21 cellular contexts compared by ENCODE assay signal in genomic region chr10:100866575-100867098, GRCh38. TPM values are rescaled to one million over a fixed set of nuclear protein-coding genes. Genes with fewer than 3 reads are reported as not detected.
DNase-seq lines count a peak whose midpoint lies in the region; ATAC-seq and TF ChIP-seq lines count a peak whose summit lies in the region.
"Had no signal": no experiment of that assay in that cellular context is flagged by ENCODE, and none has a peak within 500 bp of the region (broad histone marks: within the 10 kb centered on the region; RNA-seq: fewer than 3 reads in every experiment).

No MANE protein-coding gene starts in this region.

- H3K4me2 ChIP-seq in smooth muscle cell, result peak overlapping the region; percentile 48
- H3K4me2 ChIP-seq: A549, BLaER1 had no signal

- no peaks in the 10 kb centered on the region for H3K79me2 ChIP-seq in smooth muscle cell (ENCODE audit: low read depth)

- H3K36me3 ChIP-seq in NT2/D1 (ENCODE audit: insufficient read depth, insufficient read length, low read length) (no peaks in the 10 kb centered on the region), iPS-18a (ENCODE audit: control insufficient read depth, low read depth, low read length) (no peaks in the 10 kb centered on the region), smooth muscle cell (ENCODE audit: low read depth) (no peaks in the 10 kb centered on the region), esophagus muscularis mucosa (no peaks in the 10 kb centered on the region)
- H3K36me3 ChIP-seq: BLaER1, heart left ventricle, uterus had no signal

- DNase-seq in NCI-H2227 treated with DMSO at 0.1 percent for 48 hours (lab: John Stamatoyannopoulos, UW) (peak; percentile 7), NCI-H2227 (lab: John Stamatoyannopoulos, UW; ENCODE audit: unreplicated experiment) (no peak), NT2/D1 (ENCODE audit: low read depth, low spot score) (peak; percentile 16), smooth muscle cell (lab: John Stamatoyannopoulos, UW; ENCODE audit: unreplicated experiment) (no peak), esophagus muscularis mucosa (ENCODE audit: extremely low spot score) (no peak)
- no peak for DNase-seq in stimulated activated CD4-positive, alpha-beta T cell treated with anti-CD3 and anti-CD28 coated beads, Interleukin-15, amount 100 ng/mL, for 24 hours
- DNase-seq: activated CD4-positive, alpha-beta T cell treated with anti-CD3 and anti-CD28 coated beads for 1 hour; Calu3; heart left ventricle; mesenchymal stem cell; RPMI8226; stimulated activated CD4-positive, alpha-beta T cell treated with anti-CD3 and anti-CD28 coated beads, Interleukin-4, amount 100 ng/mL, for 4 hours; uterus had no signal

- H3K9me3 ChIP-seq in NT2/D1 (ENCODE audit: insufficient read depth, low read length) (no peaks in the 10 kb centered on the region), iPS-18a (ENCODE audit: control insufficient read depth, low read depth, low read length) (no peaks in the 10 kb centered on the region), smooth muscle cell (replicated peaks; ENCODE audit: low read depth) (no peaks in the 10 kb centered on the region), esophagus muscularis mucosa (no peaks in the 10 kb centered on the region)
- H3K9me3 ChIP-seq: A549, BLaER1, heart left ventricle, uterus had no signal

- H3F3A ChIP-seq in smooth muscle cell (ENCODE audit: low read depth), result no peaks in the 10 kb centered on the region

- intact Hi-C loops in esophagus muscularis mucosa (cut with DNase I), result no loop called here

- H3K27ac Mint-ChIP-seq in stimulated activated memory B cell treated with anti-CD40 and anti-IgM and Interleukin-4, amounts not matched to agents 10 μg/mL and 1 μg/mL and 100 μg/mL, for 72 hours, result no peak overlapping the region
- H3K27ac Mint-ChIP-seq: activated naive CD4-positive, alpha-beta T cell treated with anti-CD3 and anti-CD28 coated beads, Interleukin-2, amount 50 U/mL, for 72 hours; nephron had no signal

- H3K36me3 Mint-ChIP-seq in stimulated activated memory B cell treated with anti-CD40 and anti-IgM and Interleukin-4, amounts not matched to agents 10 μg/mL and 1 μg/mL and 100 μg/mL, for 72 hours, result no peaks in the 10 kb centered on the region
- H3K36me3 Mint-ChIP-seq: activated naive CD4-positive, alpha-beta T cell treated with anti-CD3 and anti-CD28 coated beads, Interleukin-2, amount 50 U/mL, for 72 hours had no signal

- no peak overlapping the region for H2AFZ ChIP-seq in smooth muscle cell (ENCODE audit: low read depth)

- ATAC-seq in stimulated activated memory B cell treated with anti-CD40 and anti-IgM and Interleukin-4, amounts not matched to agents 10 μg/mL and 1 μg/mL and 100 μg/mL, for 72 hours, result no peak
- ATAC-seq: activated naive CD4-positive, alpha-beta T cell treated with anti-CD3 and anti-CD28 coated beads, Interleukin-2, amount 50 U/mL, for 72 hours; GM12878; HCT116; heart left ventricle had no signal

- H3K4me1 ChIP-seq in NT2/D1 (ENCODE audit: insufficient read depth, insufficient read length) (peaks cover 7% of the 10 kb centered on the region), iPS-18a (ENCODE audit: control insufficient read depth, low read depth, low read length) (peaks cover 9% of the 10 kb centered on the region), smooth muscle cell (ENCODE audit: low read depth) (peaks cover 15% of the 10 kb centered on the region), esophagus muscularis mucosa (peaks cover 0 to 7% (median under 1%) of the 10 kb centered on the region in 4 donors)
- H3K4me1 ChIP-seq: A549, BLaER1, uterus had no signal

- H3K4me1 Mint-ChIP-seq in stimulated activated memory B cell treated with anti-CD40 and anti-IgM and Interleukin-4, amounts not matched to agents 10 μg/mL and 1 μg/mL and 100 μg/mL, for 72 hours, result peaks cover 6% of the 10 kb centered on the region

- no peak overlapping the region for H3K4me3 ChIP-seq in NT2/D1 (ENCODE audit: insufficient read length, low read depth)
- H3K4me3 ChIP-seq in iPS-18a (ENCODE audit: low read length), result peak overlapping the region; percentile 47
- no peak overlapping the region for H3K4me3 ChIP-seq in smooth muscle cell
- no peak overlapping the region for H3K4me3 ChIP-seq in esophagus muscularis mucosa
- H3K4me3 ChIP-seq: A549, BLaER1, GM12878, uterus had no signal

- no peak for TF ChIP-seq POLR2A in esophagus muscularis mucosa (IDR thresholded peaks at IDR 0.05; ENCODE audit: low read depth)

- WGBS in smooth muscle cell (ENCODE audit: low lambda C conversion rate), result 18% methylated on average over 21 of the region's 21 CpGs
- 25% methylated on average over 17 of the region's 21 CpGs for WGBS in esophagus muscularis mucosa

- no peak for TF ChIP-seq EP300 in esophagus muscularis mucosa (IDR thresholded peaks at IDR 0.05)

- peaks cover 40% of the 10 kb centered on the region for H3K27me3 ChIP-seq in NT2/D1 (ENCODE audit: insufficient read depth, insufficient read length)
- H3K27me3 ChIP-seq in iPS-18a (ENCODE audit: control insufficient read depth, insufficient read depth, low read length), result peaks cover 45% of the 10 kb centered on the region
- peaks cover 44% of the 10 kb centered on the region for H3K27me3 ChIP-seq in smooth muscle cell (ENCODE audit: low read depth)
- H3K27me3 ChIP-seq in esophagus muscularis mucosa, result peaks cover 0 to 78% (median 2%) of the 10 kb centered on the region in 4 donors
- H3K27me3 ChIP-seq: uterus had no signal

- TF ChIP-seq CTCF in smooth muscle cell (IDR thresholded peaks at IDR 0.05; ENCODE audit: borderline replicate concordance, insufficient read depth, poor library complexity, severe bottlenecking), result no peak
- no peak for TF ChIP-seq CTCF in esophagus muscularis mucosa (IDR thresholded peaks at IDR 0.05)

- no peak overlapping the region for H3K4me3 Mint-ChIP-seq in stimulated activated memory B cell treated with anti-CD40 and anti-IgM and Interleukin-4, amounts not matched to agents 10 μg/mL and 1 μg/mL and 100 μg/mL, for 72 hours

- H3K9ac ChIP-seq in NT2/D1 (ENCODE audit: insufficient read length, low read depth), result peak overlapping the region; percentile 32
- no peak overlapping the region for H3K9ac ChIP-seq in iPS-18a (ENCODE audit: low read length)
- no peak overlapping the region for H3K9ac ChIP-seq in smooth muscle cell (ENCODE audit: low read depth)
- H3K9ac ChIP-seq: BLaER1 had no signal

- H3K9me3 Mint-ChIP-seq in stimulated activated memory B cell treated with anti-CD40 and anti-IgM and Interleukin-4, amounts not matched to agents 10 μg/mL and 1 μg/mL and 100 μg/mL, for 72 hours, result no peaks in the 10 kb centered on the region
- H3K9me3 Mint-ChIP-seq: activated naive CD4-positive, alpha-beta T cell treated with anti-CD3 and anti-CD28 coated beads, Interleukin-2, amount 50 U/mL, for 72 hours; nephron had no signal

- no peaks in the 10 kb centered on the region for H4K20me1 ChIP-seq in smooth muscle cell (ENCODE audit: low read depth)
- H4K20me1 ChIP-seq: BLaER1 had no signal

- H3K27me3 Mint-ChIP-seq in stimulated activated memory B cell treated with anti-CD40 and anti-IgM and Interleukin-4, amounts not matched to agents 10 μg/mL and 1 μg/mL and 100 μg/mL, for 72 hours, result peaks cover 55% of the 10 kb centered on the region

- H3K27ac ChIP-seq in iPS-18a (ENCODE audit: low read length), result no peak overlapping the region
- no peak overlapping the region for H3K27ac ChIP-seq in smooth muscle cell (ENCODE audit: low read depth)
- H3K27ac ChIP-seq in esophagus muscularis mucosa (replicated peaks in 1 of 4), result no peak overlapping the region
- H3K27ac ChIP-seq: A549, BLaER1, heart left ventricle, uterus had no signal

RNA-seq across cellular contexts. Expression of gene SLF2, which starts 46.1 kb away (rescaled TPM):
- total RNA-seq in smooth muscle cell (24.3 and 24.9 TPM in 2 replicates), esophagus muscularis mucosa (10 to 100 TPM; 19.1 to 34.1 (median 20.8) TPM)
- 8.1 and 9.0 TPM in 2 replicates for polyA plus RNA-seq in smooth muscle cell

Comparison
In these comparisons a context has a peak if more than half of its experiments do, and no peak if none do; other contexts are left out.
1. DNase-seq: peak in NCI-H2227 treated with DMSO at 0.1 percent for 48 hours (single experiment) and NT2/D1 (single experiment); none in NCI-H2227 (single experiment), smooth muscle cell (single experiment), stimulated activated CD4-positive, alpha-beta T cell treated with anti-CD3 and anti-CD28 coated beads, Interleukin-15, amount 100 ng/mL, for 24 hours (single experiment) and esophagus muscularis mucosa (single experiment).